Comparison of ENCODE assay signal across 14 cellular contexts in the genomic region with DNA sequence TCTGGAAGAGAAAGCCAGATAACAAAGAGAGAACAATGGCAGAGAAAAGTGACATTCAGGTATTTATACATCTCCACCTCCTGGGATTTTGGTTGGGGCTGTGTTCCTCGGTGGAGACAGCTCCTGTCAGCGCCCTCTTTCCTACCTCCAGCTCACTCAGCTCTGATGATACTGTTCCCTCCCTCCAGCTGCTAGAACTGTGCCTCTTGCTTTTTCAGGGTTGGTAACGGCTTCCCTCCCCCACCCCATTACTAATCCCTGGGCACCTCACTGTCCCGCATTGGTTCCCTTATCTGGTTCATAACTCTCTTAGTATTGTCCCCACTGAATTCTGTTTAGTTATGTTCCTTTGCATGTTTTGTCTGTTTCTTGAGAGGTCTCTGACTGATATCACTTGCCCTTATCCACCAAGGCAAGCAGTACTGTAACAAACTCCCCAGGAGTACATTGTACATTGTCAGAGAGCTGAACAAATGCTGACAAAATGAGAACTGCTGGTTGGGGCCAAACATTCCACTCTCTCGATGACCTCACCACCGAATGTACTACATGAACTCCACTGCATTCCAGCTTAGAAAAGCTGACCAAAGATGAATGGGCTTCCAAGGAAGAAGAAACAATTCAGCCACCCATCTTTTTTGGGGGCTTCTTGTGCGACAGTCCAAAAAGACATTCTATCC. TPM values are rescaled to one million over a fixed set of nuclear protein-coding genes. Genes with fewer than 3 reads are reported as not detected.
DNase-seq lines count a peak whose midpoint lies in the region; ATAC-seq and TF ChIP-seq lines count a peak whose summit lies in the region.
"Had no signal": no experiment of that assay in that cellular context is flagged by ENCODE, and none has a peak within 500 bp of the region (broad histone marks: within the 10 kb centered on the region; RNA-seq: fewer than 3 reads in every experiment).

No MANE protein-coding gene starts in this region.

- no peak overlapping the region for H2BK5ac ChIP-seq in H9 (ENCODE audit: insufficient read length, low read length)

- H3K4ac ChIP-seq in H9 (ENCODE audit: low read depth, low read length), result no peak overlapping the region

- H2AK5ac ChIP-seq in H9 (ENCODE audit: insufficient read length, low read length), result no peak overlapping the region

- no peak for TF ChIP-seq EP300 in transverse colon (IDR thresholded peaks at IDR 0.05; ENCODE audit: low read depth)

- WGBS in transverse colon (ENCODE audit: low coverage in 1 of 2), 2 donors, result 70 to 81% methylated on average over 6 to 7 of the region's 7 CpGs
- WGBS in H9 (ENCODE audit: extremely low coverage, insufficient read length, low lambda C conversion rate), result no CpG with 5 or more reads among the region's 7 CpGs

- DNase-seq in AG08395 (ENCODE audit: low spot score) (peak; percentile 84), OCI-M1 (lab: John Stamatoyannopoulos, UW) (peak; percentile 10), fibroblast of peridontal ligament (ENCODE audit: extremely low read depth) (peak; percentile 85), transverse colon (no peak), H9 (no peak), globus pallidus (ENCODE audit: low spot score) (no peak)
- DNase-seq: activated CD8-positive, alpha-beta memory T cell treated with anti-CD3 and anti-CD28 coated beads for 24 hours; adrenal gland; BE2C; NCI-H146; stimulated activated CD4-positive, alpha-beta T cell treated with anti-CD3 and anti-CD28 coated beads, Interleukin-1b, Interleukin-23, amount 100 ng/mL, for 48 hours had no signal

- no peaks in the 10 kb centered on the region for H3K79me1 ChIP-seq in H9 (ENCODE audit: insufficient read depth, low read depth, low read length, poor library complexity, severe bottlenecking)

- no peak overlapping the region for H2BK15ac ChIP-seq in H9 (ENCODE audit: low read depth, low read length)

- H2BK12ac ChIP-seq in H9 (ENCODE audit: insufficient read length, low read depth, low read length), result no peak overlapping the region

- no peaks in the 10 kb centered on the region for H3K79me2 ChIP-seq in H9 (ENCODE audit: insufficient read depth, low read length)

- H3K4me1 ChIP-seq in transverse colon (peaks cover 7 to 12% (median 12%) of the 10 kb centered on the region in 4 donors), H9 (ENCODE audit: insufficient read depth, low read length) (peaks cover 6% of the 10 kb centered on the region)
- H3K4me1 ChIP-seq: BE2C had no signal

- H2AFZ ChIP-seq in H9 (ENCODE audit: low read length), result no peak overlapping the region

- H2BK120ac ChIP-seq in H9 (ENCODE audit: low read depth, low read length, poor library complexity, severe bottlenecking), result no peak overlapping the region

- no peak overlapping the region for H3K4me3 ChIP-seq in transverse colon
- H3K4me3 ChIP-seq: adrenal gland had no signal

- H4K91ac ChIP-seq in H9 (ENCODE audit: insufficient read length, low read depth, low read length), result no peak overlapping the region

- no peak overlapping the region for H3K9ac ChIP-seq in H9 (ENCODE audit: extremely low read depth, insufficient read length, low read length)

- H3K56ac ChIP-seq in H9 (ENCODE audit: insufficient read length, low read depth, low read length), result no peak overlapping the region

- no peak overlapping the region for H3K14ac ChIP-seq in H9 (ENCODE audit: insufficient read depth, low read length)

- H3K36me3 ChIP-seq in transverse colon, result no peaks in the 10 kb centered on the region
- H3K36me3 ChIP-seq: adrenal gland, BE2C had no signal

- intact Hi-C loops in transverse colon (cut with DNase I; ENCODE audit: low total_unique reads), result no loop called here

- no peaks in the 10 kb centered on the region for H3K36me3 Mint-ChIP-seq in nephron (ENCODE audit: low read depth)
- no peaks in the 10 kb centered on the region for H3K36me3 Mint-ChIP-seq in H9 (ENCODE audit: insufficient read depth in 1 of 3, low read depth in 3 of 3)

- H4K20me1 ChIP-seq in H9 (ENCODE audit: control insufficient read depth, insufficient read depth, insufficient read length), result no peaks in the 10 kb centered on the region

- H3K9me3 ChIP-seq in transverse colon (no peaks in the 10 kb centered on the region), H9 (ENCODE audit: control insufficient read depth, low read depth, low read length) (no peaks in the 10 kb centered on the region)
- H3K9me3 ChIP-seq: adrenal gland, BE2C had no signal

- no peak for ATAC-seq in GM19324 (IDR thresholded peaks at IDR 0.05; ENCODE audit: low FRiP score, unreplicated experiment)
- ATAC-seq: foreskin keratinocyte had no signal

- no peak for TF ChIP-seq CTCF in nephron (IDR thresholded peaks at IDR 0.05; ENCODE audit: unreplicated experiment in 3 of 3)
- TF ChIP-seq CTCF in transverse colon (IDR thresholded peaks at IDR 0.05), result no peak
- no peak for TF ChIP-seq CTCF in H9 (conservative IDR thresholded peaks at IDR 0.05)

- peaks cover 40% of the 10 kb centered on the region for H3K27me3 ChIP-seq in transverse colon
- H3K27me3 ChIP-seq in H9 (ENCODE audit: insufficient read depth, low read length), result peaks cover 5% of the 10 kb centered on the region; the same call in 1 of the 2 replicates
- H3K27me3 ChIP-seq: BE2C had no signal

- no peak for TF ChIP-seq POLR2A in transverse colon (IDR thresholded peaks at IDR 0.05)

- H3K18ac ChIP-seq in H9 (ENCODE audit: insufficient read length, low read depth, low read length), result no peak overlapping the region

- H2BK20ac ChIP-seq in H9 (ENCODE audit: low read depth, low read length, poor library complexity, severe bottlenecking), result no peak overlapping the region

- H3K4me3 Mint-ChIP-seq in nephron, result peak overlapping the region in 2 of 3 experiments; percentile 8 to 10
- H3K4me3 Mint-ChIP-seq in H9, result no peak overlapping the region; a peak in 1 of 5 replicates

- H3K27ac Mint-ChIP-seq in nephron (peak overlapping the region; percentile 21 to 63 (median 34)), H9 (0 out of 7 replicates have a peak overlapping the region, but pooled peaks of 1 of the 3 experiments have one; percentile 1)

- peaks cover 16% of the 10 kb centered on the region for H3K27me3 Mint-ChIP-seq in nephron (ENCODE audit: low read depth)
- peaks cover 32% of the 10 kb centered on the region for H3K27me3 Mint-ChIP-seq in H9 (ENCODE audit: low read depth)

- no peak overlapping the region for H3K23ac ChIP-seq in H9 (ENCODE audit: insufficient read length, low read depth, low read length)

- H3K4me1 Mint-ChIP-seq in nephron (peaks cover 28% of the 10 kb centered on the region), H9 (peaks cover 31 to 37% of the 10 kb centered on the region in 2 experiments)

- H3K9me3 Mint-ChIP-seq in nephron (no peaks in the 10 kb centered on the region), H9 (no peaks in the 10 kb centered on the region)

- in situ Hi-C loops in transverse colon (cut with MboI; ENCODE audit: low pct_ligation_motif_present in 1 of 4, low pct_unique_long_range_greater_than_20kb in 1 of 4, low sequenced_read_pairs in 3 of 4), result no loop called here

- H3K27ac ChIP-seq in transverse colon, result no peak overlapping the region
- H3K27ac ChIP-seq in H9 (ENCODE audit: insufficient read length, low read depth, low read length), result no peak overlapping the region
- H3K27ac ChIP-seq: adrenal gland, foreskin keratinocyte had no signal

- no peak overlapping the region for H4K8ac ChIP-seq in H9 (replicated peaks; ENCODE audit: insufficient read length, low read depth, low read length)

- no peak overlapping the region for H4K5ac ChIP-seq in H9 (ENCODE audit: insufficient read length, low read depth, low read length)

- no peak overlapping the region for H3K4me2 ChIP-seq in H9 (ENCODE audit: insufficient read depth, insufficient read length, low read length)

- H3T11ph ChIP-seq in H9 (ENCODE audit: low read length), result no peak overlapping the region

- no peaks in the 10 kb centered on the region for H3K23me2 ChIP-seq in H9 (ENCODE audit: insufficient read length, low read depth, low read length, poor library complexity, severe bottlenecking)

RNA-seq across cellular contexts. Expression of a gene that starts 5.7 kb away (rescaled TPM):
- total RNA-seq in transverse colon, result 10 to 100 TPM in 3 of 4 donors, 1 to 10 TPM in 1; 9.0 to 48.5 (median 30.7) TPM
- total RNA-seq in H9 (2021), result 18.9 and 20.2 TPM in 2 replicates

RNA-seq across cellular contexts. Expression of a gene that starts 43.8 kb away (rescaled TPM):
- total RNA-seq in transverse colon, result 100 to 1,000 TPM in 3 of 4 donors, 10 to 100 TPM in 1; 64.7 to 213 (median 170) TPM
- 91.5 and 93.2 TPM in 2 replicates for total RNA-seq in H9 (2021)

Comparison
In these comparisons a context has a peak if more than half of its experiments do, and no peak if none do; other contexts are left out.
1. DNase-seq: peak in AG08395 (single experiment), OCI-M1 (single experiment) and fibroblast of peridontal ligament (single experiment); none in transverse colon (single experiment), H9 (single experiment) and globus pallidus (single experiment).
2. H3K4me3 Mint-ChIP-seq: peak in nephron (2 of 3); none in H9 (0 of 2).